ENCODE assay signal across 12 cellular contexts in the genomic region with DNA sequence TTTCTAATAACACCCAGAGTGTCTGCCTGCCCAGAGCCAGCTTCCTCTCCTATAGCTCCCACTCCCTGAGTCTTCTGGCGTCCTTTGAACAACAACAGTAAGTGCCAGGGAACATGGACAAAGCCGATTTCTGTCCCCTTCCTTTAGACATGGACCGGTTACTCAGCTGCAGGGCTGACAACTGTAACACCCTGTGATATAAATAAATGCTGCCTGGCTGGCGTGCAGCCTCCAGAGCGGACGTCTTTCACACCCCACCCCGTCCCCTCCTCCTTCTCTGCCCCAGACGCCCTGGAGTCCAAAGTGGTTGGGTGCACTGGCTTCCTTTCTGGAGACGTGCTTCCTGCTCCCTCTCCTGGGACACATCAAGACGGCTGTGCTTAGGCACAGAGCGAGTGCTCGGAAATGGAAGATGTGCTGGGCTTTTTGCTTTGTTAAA. TPM values are rescaled to one million over a fixed set of nuclear protein-coding genes. Genes with fewer than 3 reads are reported as not detected.
DNase-seq lines count a peak whose midpoint lies in the region; ATAC-seq and TF ChIP-seq lines count a peak whose summit lies in the region.
"Had no signal": no experiment of that assay in that cellular context is flagged by ENCODE, and none has a peak within 500 bp of the region (broad histone marks: within the 10 kb centered on the region; RNA-seq: fewer than 3 reads in every experiment).

No MANE protein-coding gene starts in this region.

- H3K36me3 ChIP-seq in testis (ENCODE audit: low read depth, missing control alignments) (no peaks in the 10 kb centered on the region), H7 (replicated peaks; ENCODE audit: control insufficient read depth, insufficient read depth, low read length) (no peaks in the 10 kb centered on the region)

- ATAC-seq in HG03565 (IDR thresholded peaks at IDR 0.05; ENCODE audit: unreplicated experiment): no peak
- ATAC-seq: T-helper 17 cell had no signal

- no peaks in the 10 kb centered on the region for H3K9me3 ChIP-seq in testis

- TF ChIP-seq CTCF in dorsolateral prefrontal cortex (IDR thresholded peaks at IDR 0.05 in 54 of 56, conservative IDR thresholded peaks at IDR 0.05 in 2 of 56; ENCODE audit: low read depth in 1 of 56, partially characterized antibody in 56 of 56) (peak in 1 of 56 donors; percentile 12), lower leg skin (IDR thresholded peaks at IDR 0.05) (no peak), testis (IDR thresholded peaks at IDR 0.05) (no peak)

- 2 to 4% methylated on average over 12 of the region's 12 CpGs for WGBS in lower leg skin, 2 donors
- 54 to 56% methylated on average over 12 of the region's 12 CpGs for WGBS in testis, 2 donors

- TF ChIP-seq POLR2A in lower leg skin (IDR thresholded peaks at IDR 0.05) (no peak), testis (IDR thresholded peaks at IDR 0.05) (no peak)

- H3K4me3 ChIP-seq in dorsolateral prefrontal cortex (peak overlapping the region in 40 of 59 donors; percentile 2 to 44 (median 28)), lower leg skin (ENCODE audit: low read depth, poor library complexity, severe bottlenecking) (no peak overlapping the region), testis (no peak overlapping the region), H7 (ENCODE audit: insufficient read depth, low read depth, low read length) (no peak overlapping the region)

- H3K27ac ChIP-seq in dorsolateral prefrontal cortex (peak overlapping the region in 50 of 59 donors; percentile 0 to 80 (median 49)), testis (peak overlapping the region; percentile 56 to 97)

- H3K27me3 ChIP-seq in dorsolateral prefrontal cortex (no peaks in the 10 kb centered on the region), testis (no peaks in the 10 kb centered on the region), H7 (ENCODE audit: control insufficient read depth, insufficient read depth, low read length) (peaks cover 21% of the 10 kb centered on the region)

- intact Hi-C loops in dorsolateral prefrontal cortex (cut with DNase I): no loop called here
- intact Hi-C loops in lower leg skin (cut with DNase I; ENCODE audit: low total_unique reads): no loop called here
- intact Hi-C loops in testis (cut with DNase I; ENCODE audit: low total_unique reads): no loop called here

- H3K4me1 ChIP-seq in testis: peaks cover 35% of the 10 kb centered on the region

- DNase-seq in NCI-H187 treated with DMSO at 0.1 percent for 48 hours (lab: John Stamatoyannopoulos, UW) (peak; percentile 16), dorsolateral prefrontal cortex (peak in 5 of 10 donors; percentile 26 to 59 (median 48)), lower leg skin (ENCODE audit: low spot score in 2 of 2) (peak; percentile 70 to 91), testis (peak; percentile 71), NCI-H1417 treated with DMSO at 0.1 percent for 48 hours (lab: John Stamatoyannopoulos, UW) (no peak), SHP77 (lab: John Stamatoyannopoulos, UW) (no peak), H7 (no peak)
- DNase-seq: activated T-cell treated with anti-CD3 and anti-CD28 coated beads, Interleukin-2, amount 50 U/mL, for 24 hours; NCI-H1930; stimulated activated CD4-positive, alpha-beta T cell treated with anti-CD3 and anti-CD28 coated beads, Interleukin-2, amount 100 ng/mL, for 48 hours; T-helper 17 cell had no signal

RNA-seq across cellular contexts. Expression of gene ITGA9, which starts 4.3 kb away (rescaled TPM):
- total RNA-seq in dorsolateral prefrontal cortex (10 to 100 TPM in 119 of 120 experiments, 1 to 10 TPM in 1; 9.6 to 32.3 (median 18.2) TPM), lower leg skin (1 to 10 TPM; 2.4 to 7.6 (median 4.2) TPM), testis (10 to 100 TPM; 48.7 to 52.3 TPM)
- polyA plus RNA-seq in testis (ENCODE audit: insufficient read depth, low read depth, low replicate concordance): 14.1 TPM
- total RNA-seq in H7 (2014; rRNA removed; shearing (Covaris generic)): 4.3 and 8.3 TPM in 2 replicates

Comparison
In these comparisons a context has a peak if more than half of its experiments do, and no peak if none do; other contexts are left out.
1. DNase-seq: peak in NCI-H187 treated with DMSO at 0.1 percent for 48 hours (single experiment), lower leg skin (2 of 2) and testis (single experiment); none in NCI-H1417 treated with DMSO at 0.1 percent for 48 hours (single experiment), SHP77 (0 of 2) and H7 (single experiment).
2. H3K4me3 ChIP-seq: peak in dorsolateral prefrontal cortex (40 of 59); none in lower leg skin (single experiment), testis (0 of 2) and H7 (single experiment).